8 cellular contexts compared by ENCODE assay signal in the genomic region with DNA sequence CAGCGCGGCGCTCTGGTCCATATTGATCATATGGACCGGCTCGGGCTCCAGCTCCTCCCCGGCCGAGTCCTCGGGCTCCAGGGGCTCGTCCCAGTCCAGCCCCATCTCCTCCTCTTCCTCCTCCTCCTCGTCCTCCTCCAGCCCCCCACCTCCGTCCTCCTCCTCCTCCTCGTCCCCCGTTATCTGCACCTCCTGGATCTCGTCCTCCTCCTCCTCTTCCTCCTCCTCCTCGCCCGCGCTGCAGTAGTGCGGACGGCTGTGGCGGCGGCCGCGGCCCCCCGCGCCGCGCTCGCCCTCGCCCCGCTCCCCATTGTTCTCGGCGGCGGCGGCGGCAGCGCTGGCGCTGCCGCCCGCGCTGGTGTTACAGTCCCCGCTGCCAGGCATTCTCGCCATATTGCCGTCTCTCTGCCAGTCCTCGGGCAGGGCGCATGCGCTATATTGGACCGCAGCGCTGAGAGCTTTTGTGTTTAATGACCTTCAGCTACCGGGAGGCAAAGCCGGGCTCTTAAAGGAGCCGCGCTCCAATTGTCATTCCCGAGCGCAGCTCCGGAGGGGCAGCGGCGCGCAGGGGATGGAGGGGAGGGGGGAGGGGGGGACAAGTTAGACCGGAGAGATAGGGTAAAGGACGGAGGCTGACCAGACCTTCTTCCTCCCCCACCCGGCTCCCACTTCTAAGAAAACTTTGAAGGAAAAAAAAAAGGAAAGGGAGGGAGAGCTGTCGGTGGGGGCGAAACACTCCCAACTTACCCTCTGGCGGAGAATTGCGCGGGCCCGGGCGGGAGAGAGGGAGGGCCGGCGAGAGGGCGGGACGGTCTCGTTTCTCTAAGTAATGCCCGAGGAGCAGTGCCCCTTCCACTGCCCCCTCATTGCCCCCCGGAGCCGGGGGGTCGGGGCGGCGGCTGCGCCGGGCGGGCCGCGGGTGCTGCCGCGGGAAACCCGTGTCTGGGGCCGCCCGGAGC. TPM values are rescaled to one million over a fixed set of nuclear protein-coding genes. Genes with fewer than 3 reads are reported as not detected.
A peak's percentile ranks its signal among the peaks of the same experiment; 100 is the strongest.
DNase-seq lines count a peak whose midpoint lies in the region.

A gene (minus strand): TSS at position 410 of the 959 bp plus-strand sequence. CDS start 17 bp downstream, at position 393.

- intact Hi-C loops in activated naive CD4-positive, alpha-beta T cell treated with anti-CD3 and anti-CD28 coated beads for 36 hours (cut with micrococcal nuclease), result loop anchor here (1.0 to 2.0 kb wide), 4 partner anchors 100 to 458 kb away; a partner anchor contains a TSS

- DNase-seq in ELF-1 (ENCODE audit: low read depth, low spot score), result peak; percentile 89
- DNase-seq in H4 (ENCODE audit: low spot score), result peak; percentile 82
- DNase-seq in M059J (ENCODE audit: low read depth), result peak; percentile 85
- peak; percentile 89 for DNase-seq in SIG-M5 treated with dmso at 0.1 percent for 504 hours (lab: John Stamatoyannopoulos, UW; ENCODE audit: unreplicated experiment)
- peak; percentile 76 for DNase-seq in activated naive CD4-positive, alpha-beta T cell treated with anti-CD3 and anti-CD28 coated beads for 36 hours
- peak; percentile 72 for DNase-seq in globus pallidus (ENCODE audit: low spot score)
- DNase-seq in nucleus accumbens (lab: John Stamatoyannopoulos, UW), result peak in 54 of 56 donors; percentile 9 to 87 (median 64)

- peaks cover 36% of the 10 kb centered on the region for H3K27me3 Mint-ChIP-seq in activated naive CD4-positive, alpha-beta T cell treated with anti-CD3 and anti-CD28 coated beads for 36 hours (ENCODE audit: low read depth)

- H3K27ac Mint-ChIP-seq in activated naive CD4-positive, alpha-beta T cell treated with anti-CD3 and anti-CD28 coated beads for 36 hours, result no peak within 1 kb of the TSS

- CTCF ChIA-PET in activated naive CD4-positive, alpha-beta T cell treated with anti-CD3 and anti-CD28 coated beads for 36 hours (lab: Charles Lee), result interaction anchor here (0.6 to 1.7 kb wide), 5 partner anchors 9 to 474 kb away, joined by 3 to 4 read pairs (median 4); no protein-coding TSS in a partner anchor

- peaks cover 3% of the 10 kb centered on the region for H3K36me3 Mint-ChIP-seq in activated naive CD4-positive, alpha-beta T cell treated with anti-CD3 and anti-CD28 coated beads for 36 hours (ENCODE audit: low read depth)

- peak within 1 kb of the TSS; percentile 44 for H3K27ac ChIP-seq in temporal lobe (ENCODE audit: low read depth, low read length)

- no peaks in the 10 kb centered on the region for H3K9me3 Mint-ChIP-seq in activated naive CD4-positive, alpha-beta T cell treated with anti-CD3 and anti-CD28 coated beads for 36 hours

- peak within 1 kb of the TSS; percentile 79 for H3K4me3 Mint-ChIP-seq in activated naive CD4-positive, alpha-beta T cell treated with anti-CD3 and anti-CD28 coated beads for 36 hours

- peaks cover 30% of the 10 kb centered on the region for H3K4me1 Mint-ChIP-seq in activated naive CD4-positive, alpha-beta T cell treated with anti-CD3 and anti-CD28 coated beads for 36 hours (ENCODE audit: low read depth)

RNA-seq across cellular contexts. Expression of the gene that starts here (rescaled TPM):
- total RNA-seq in H4 (2014; rRNA removed; shearing (Covaris generic)), result 11.8 and 13.8 TPM in 2 replicates
- total RNA-seq in M059J (2014; rRNA removed; shearing (Covaris generic)), result 18.0 and 25.8 TPM in 2 replicates
- 1 to 10 TPM; 1.7 to 1.9 TPM for total RNA-seq in activated naive CD4-positive, alpha-beta T cell treated with anti-CD3 and anti-CD28 coated beads for 36 hours
- 20.4 TPM for total RNA-seq in temporal lobe

Comparison
In these comparisons a context has a peak if more than half of its experiments do, and no peak if none do; other contexts are left out.
1. Peak in every context shown above with its lines: DNase-seq and H3K27ac ChIP-seq.